In genomic region chr1:216034506-216034905, GRCh38 we compare ENCODE assay signal across 13 cellular contexts.
DNase-seq lines count a peak whose midpoint lies in the region; ATAC-seq and TF ChIP-seq lines count a peak whose summit lies in the region.
"Had no signal": no experiment of that assay in that cellular context is flagged by ENCODE, and none has a peak within 500 bp of the region (broad histone marks: within the 10 kb centered on the region; RNA-seq: fewer than 3 reads in every experiment).

No MANE protein-coding gene starts in this region.

- H3K9me3 ChIP-seq in HCT116 (ENCODE audit: control insufficient read depth in 1 of 2, insufficient read depth in 1 of 2, low read depth in 1 of 2, low read length in 2 of 2) (no peaks in the 10 kb centered on the region), Panc1 (ENCODE audit: control insufficient read depth, insufficient read depth, low read depth, low read length) (no peaks in the 10 kb centered on the region), right cardiac atrium (ENCODE audit: control insufficient read depth, low read length) (no peaks in the 10 kb centered on the region)
- H3K9me3 ChIP-seq: tibial artery had no signal

- TF ChIP-seq RAD21 in HCT116 (IDR thresholded peaks at IDR 0.05; ENCODE audit: low read depth), result peak; percentile 32; the same call in 1 of the 2 replicates

- no peak overlapping the region for H3K4me2 ChIP-seq in HCT116 (ENCODE audit: low read length)

- WGBS in right cardiac atrium, result 49% methylated on average over 3 of the region's 3 CpGs

- no peak for TF ChIP-seq POLR2A in HCT116 (IDR thresholded peaks at IDR 0.05; ENCODE audit: borderline replicate concordance, extremely low read depth, insufficient read depth, insufficient read length)

- H3K9me2 ChIP-seq in HCT116 (ENCODE audit: insufficient read depth), result no peaks in the 10 kb centered on the region

- RAD21 ChIA-PET in HCT116 (lab: Charles Lee; ENCODE audit: low non-redundant PET in 1 of 2, low total read pairs in 2 of 2, uncharacterized antibody in 2 of 2, unreplicated experiment in 2 of 2), result no interaction called here

- no peaks in the 10 kb centered on the region for H3K79me2 ChIP-seq in HCT116 (ENCODE audit: insufficient read depth, low read length)

- intact Hi-C loops in HCT116 (cut with micrococcal nuclease) (no loop called here), Panc1 (cut with micrococcal nuclease; ENCODE audit: unreplicated experiment) (no loop called here), right cardiac atrium (cut with DNase I) (no loop called here)

- H3K27ac ChIP-seq in HCT116 (ENCODE audit: low read depth, low read length) (no peak overlapping the region), Panc1 (ENCODE audit: low read length) (no peak overlapping the region), right cardiac atrium (ENCODE audit: low read length) (no peak overlapping the region)
- H3K27ac ChIP-seq: epithelial cell of prostate, tibial artery had no signal

- BruUV-seq in HCT116 (replicated peaks; lab: Mats Ljungman, UMichigan) (no TSS peak), Panc1 (replicated peaks; lab: Mats Ljungman, UMichigan) (no TSS peak)

- in situ Hi-C loops in Panc1 (cut with HindIII; ENCODE audit: low pct_unique_long_range_greater_than_20kb, low sequenced_read_pairs), result no loop called here

- DNase-seq in COLO829 (ENCODE audit: low spot score) (peak; percentile 70), HCT116 (ENCODE audit: low read depth, low spot score) (no peak), Panc1 (ENCODE audit: low read depth, low spot score) (no peak), kidney epithelial cell (ENCODE audit: low read depth) (no peak), foreskin melanocyte (no peak), right cardiac atrium (no peak)
- DNase-seq: midbrain; NCI-H1694; stimulated activated CD4-positive, alpha-beta T cell treated with anti-CD3 and anti-CD28 coated beads, Interleukin-2, amount 100 ng/mL, for 24 hours; tibial artery had no signal

- ATAC-seq in HCT116, result no peak
- ATAC-seq in Panc1, result no peak
- ATAC-seq in HG02623 (IDR thresholded peaks at IDR 0.05; ENCODE audit: unreplicated experiment), result no peak
- ATAC-seq in right cardiac atrium, result no peak
- no peak for ATAC-seq in GM19328 (IDR thresholded peaks at IDR 0.05; ENCODE audit: unreplicated experiment)

- POLR2A ChIA-PET in HCT116 (lab: Charles Lee), result no interaction called here
- POLR2A ChIA-PET in Panc1 (lab: Charles Lee), result no interaction called here

- TF ChIP-seq CTCF in HCT116 (IDR thresholded peaks at IDR 0.05 in 2 of 3, conservative IDR thresholded peaks at IDR 0.05 in 1 of 3; ENCODE audit: borderline replicate concordance in 1 of 3, insufficient read depth in 1 of 3, low read depth in 2 of 3, low read length in 2 of 3) (peak in 2 of 3 experiments; percentile 26 to 27; a peak in 3 of 6 replicates), Panc1 (IDR thresholded peaks at IDR 0.05) (peak; percentile 30), kidney epithelial cell (IDR thresholded peaks at IDR 0.05; ENCODE audit: insufficient read depth, low read length, poor library complexity, severe bottlenecking) (peak; percentile 66)

- H3K4me3 ChIP-seq in HCT116 (replicated peaks in 1 of 2; ENCODE audit: low read depth in 1 of 2, low read length in 2 of 2), result no peak overlapping the region
- H3K4me3 ChIP-seq in Panc1 (ENCODE audit: low read depth in 2 of 2, low read length in 2 of 2), result no peak overlapping the region
- H3K4me3 ChIP-seq in kidney epithelial cell (ENCODE audit: low read depth, low read length), result no peak overlapping the region
- no peak overlapping the region for H3K4me3 ChIP-seq in right cardiac atrium (ENCODE audit: low read length)
- H3K4me3 ChIP-seq: tibial artery had no signal

- H4K20me1 ChIP-seq in HCT116 (ENCODE audit: insufficient read depth), result no peaks in the 10 kb centered on the region

- CTCF ChIA-PET in HCT116 (lab: Charles Lee) (no interaction called here), Panc1 (lab: Charles Lee) (no interaction called here)

- no peaks in the 10 kb centered on the region for H3K4me1 ChIP-seq in HCT116 (ENCODE audit: control insufficient read depth in 1 of 2, insufficient read depth in 2 of 2, low read length in 2 of 2)
- H3K4me1 ChIP-seq in Panc1 (ENCODE audit: control insufficient read depth, insufficient read depth, low read length), result no peaks in the 10 kb centered on the region
- no peaks in the 10 kb centered on the region for H3K4me1 ChIP-seq in right cardiac atrium (ENCODE audit: control insufficient read depth, insufficient read depth, low read length)
- H3K4me1 ChIP-seq: tibial artery had no signal

- no peaks in the 10 kb centered on the region for H3K27me3 ChIP-seq in HCT116 (ENCODE audit: insufficient read depth, low read length)
- H3K27me3 ChIP-seq in Panc1 (ENCODE audit: control insufficient read depth, insufficient read depth, low read length), result no peaks in the 10 kb centered on the region
- no peaks in the 10 kb centered on the region for H3K27me3 ChIP-seq in kidney epithelial cell (ENCODE audit: control insufficient read depth, insufficient read depth, low read length)
- no peaks in the 10 kb centered on the region for H3K27me3 ChIP-seq in right cardiac atrium (ENCODE audit: control insufficient read depth, insufficient read depth)
- H3K27me3 ChIP-seq: tibial artery had no signal

- H3K36me3 ChIP-seq in HCT116 (ENCODE audit: control insufficient read depth in 1 of 2, insufficient read depth in 2 of 2, low read length in 2 of 2) (no peaks in the 10 kb centered on the region), Panc1 (ENCODE audit: control insufficient read depth, insufficient read depth, low read length) (no peaks in the 10 kb centered on the region), kidney epithelial cell (ENCODE audit: control insufficient read depth, insufficient read depth, low read length) (no peaks in the 10 kb centered on the region)
- H3K36me3 ChIP-seq: tibial artery had no signal

- H3K9ac ChIP-seq in HCT116 (ENCODE audit: low read length), result no peak overlapping the region

- no peak overlapping the region for H2AFZ ChIP-seq in HCT116 (ENCODE audit: low read depth, low read length, poor library complexity, severe bottlenecking)

TF ChIP-seq in HCT116, 20 proteins besides CTCF, POLR2A, EP300 and RAD21:
- TF ChIP-seq SRF (IDR thresholded peaks at IDR 0.05; ENCODE audit: low read depth) (no peak), EZH2phosphoT487 (IDR thresholded peaks at IDR 0.05; ENCODE audit: borderline replicate concordance) (no peak), SIN3A (IDR thresholded peaks at IDR 0.05; ENCODE audit: low read depth) (no peak), EGR1 (IDR thresholded peaks at IDR 0.05; ENCODE audit: low read depth) (no peak), MAX (IDR thresholded peaks at IDR 0.05) (no peak), ZBTB33 (IDR thresholded peaks at IDR 0.05; ENCODE audit: extremely low read depth, insufficient replicate concordance, low read length) (no peak), JUND (IDR thresholded peaks at IDR 0.05) (no peak), ZFX (IDR thresholded peaks at IDR 0.05) (no peak), ZNF274 (IDR thresholded peaks at IDR 0.05; ENCODE audit: low read depth, low read length) (no peak), CEBPB (IDR thresholded peaks at IDR 0.05; ENCODE audit: low read depth) (no peak), EZH2 (IDR thresholded peaks at IDR 0.05) (no peak), ELF1 (IDR thresholded peaks at IDR 0.05; ENCODE audit: borderline replicate concordance, low read depth) (no peak), CBX3 (IDR thresholded peaks at IDR 0.05; ENCODE audit: low read depth) (no peak), YY1 (IDR thresholded peaks at IDR 0.05; ENCODE audit: extremely low read depth, insufficient replicate concordance, low read depth, low read length) (no peak), SP1 (IDR thresholded peaks at IDR 0.05; ENCODE audit: low read depth) (no peak)
TF ChIP-seq in HCT116: peak in this region for 0.
